Comparison of ENCODE assay signal across 11 cellular contexts in the genomic region with DNA sequence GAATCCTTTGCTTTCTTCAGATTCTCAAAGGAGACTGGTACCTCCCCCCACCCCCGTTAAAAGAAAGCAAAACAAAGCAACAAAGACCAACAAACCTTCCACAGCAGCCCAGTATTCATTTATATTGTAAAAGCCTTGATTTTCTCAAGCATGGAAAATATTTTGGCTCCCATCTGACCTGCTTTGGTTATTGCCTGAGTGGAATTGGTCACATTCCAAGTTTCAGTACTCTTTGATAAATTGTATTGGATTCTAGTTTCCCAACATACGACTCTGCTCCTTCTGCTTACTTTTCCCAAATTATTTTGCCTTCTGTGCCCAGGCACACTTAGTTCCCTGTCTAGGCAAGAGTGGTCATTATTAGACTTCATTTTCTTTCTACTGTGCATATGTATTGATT. TPM values are rescaled to one million over a fixed set of nuclear protein-coding genes. Genes with fewer than 3 reads are reported as not detected.
A peak's percentile ranks its signal among the peaks of the same experiment; 100 is the strongest.
DNase-seq lines count a peak whose midpoint lies in the region; ATAC-seq and TF ChIP-seq lines count a peak whose summit lies in the region.
"Had no signal": no experiment of that assay in that cellular context is flagged by ENCODE, and none has a peak within 500 bp of the region (broad histone marks: within the 10 kb centered on the region; RNA-seq: fewer than 3 reads in every experiment).

No MANE protein-coding gene starts in this region.

- no peaks in the 10 kb centered on the region for H3K9me3 ChIP-seq in stomach
- H3K9me3 ChIP-seq: BE2C had no signal

- CTCF ChIA-PET in activated B cell treated with CpG ODN at 0.5 μM for 24 hours (lab: Charles Lee): no interaction called here

- H3K27ac Mint-ChIP-seq in activated CD4-positive, alpha-beta T cell treated with anti-CD3 and anti-CD28 coated beads, Interleukin-2, amount 10 ng/mL, durations not matched to agents 24 days and 14 days: no peak overlapping the region
- H3K27ac Mint-ChIP-seq in activated B cell treated with CpG ODN at 0.5 μM for 24 hours: no peak overlapping the region

- 12 to 37% (median 20%) methylated on average over 2 of the region's 2 CpGs for WGBS in stomach, 5 donors

- H3K4me1 ChIP-seq in stomach: peaks cover 34 to 66% (median 55%) of the 10 kb centered on the region in 4 donors
- H3K4me1 ChIP-seq: BE2C had no signal

- H3K27ac ChIP-seq in stomach: peak overlapping the region in 3 of 5 donors; percentile 1 to 90 (median 35)

- POLR2A ChIA-PET in activated B cell treated with CpG ODN at 0.5 μM for 24 hours (lab: Charles Lee): no interaction called here

- no peak for TF ChIP-seq CTCF in activated B cell treated with CpG ODN at 0.5 μM for 24 hours (IDR thresholded peaks at IDR 0.05)
- TF ChIP-seq CTCF in foreskin fibroblast (IDR thresholded peaks at IDR 0.05; ENCODE audit: low read depth, low read length): no peak
- TF ChIP-seq CTCF in stomach (IDR thresholded peaks at IDR 0.05): no peak

- intact Hi-C loops in activated CD4-positive, alpha-beta T cell treated with anti-CD3 and anti-CD28 coated beads, Interleukin-2, amount 10 ng/mL, durations not matched to agents 24 days and 14 days (cut with micrococcal nuclease): loop anchor here (5.0 to 10.0 kb wide), 2 partner anchors 376 to 1101 kb away; a partner anchor contains a TSS
- intact Hi-C loops in activated B cell treated with CpG ODN at 0.5 μM for 24 hours (cut with micrococcal nuclease) (loop anchor here (10.0 kb wide), 1 partner anchor 299 kb away; no protein-coding TSS in a partner anchor), stomach (cut with DNase I; ENCODE audit: low total_unique reads) (no loop called here)

- H3K36me3 ChIP-seq in stomach: no peaks in the 10 kb centered on the region
- H3K36me3 ChIP-seq: BE2C had no signal

- peak overlapping the region; percentile 90 for H3K4me3 Mint-ChIP-seq in activated CD4-positive, alpha-beta T cell treated with anti-CD3 and anti-CD28 coated beads, Interleukin-2, amount 10 ng/mL, durations not matched to agents 24 days and 14 days
- H3K4me3 Mint-ChIP-seq in activated B cell treated with CpG ODN at 0.5 μM for 24 hours: peak overlapping the region; percentile 0

- H3K36me3 Mint-ChIP-seq in activated CD4-positive, alpha-beta T cell treated with anti-CD3 and anti-CD28 coated beads, Interleukin-2, amount 10 ng/mL, durations not matched to agents 24 days and 14 days (ENCODE audit: low read depth): peaks cover 7% of the 10 kb centered on the region
- H3K36me3 Mint-ChIP-seq in activated B cell treated with CpG ODN at 0.5 μM for 24 hours (ENCODE audit: low read depth): peaks cover 4% of the 10 kb centered on the region

- no peaks in the 10 kb centered on the region for H3K27me3 Mint-ChIP-seq in activated CD4-positive, alpha-beta T cell treated with anti-CD3 and anti-CD28 coated beads, Interleukin-2, amount 10 ng/mL, durations not matched to agents 24 days and 14 days
- no peaks in the 10 kb centered on the region for H3K27me3 Mint-ChIP-seq in activated B cell treated with CpG ODN at 0.5 μM for 24 hours

- no peak for TF ChIP-seq POLR2A in stomach (IDR thresholded peaks at IDR 0.05)

- H3K4me3 ChIP-seq in foreskin fibroblast (ENCODE audit: low read depth in 1 of 2, low read length in 2 of 2) (peak overlapping the region; percentile 74 to 81), stomach (peak overlapping the region in 3 of 4 donors; percentile 1 to 97 (median 80))
- H3K4me3 ChIP-seq: lung had no signal

- no peaks in the 10 kb centered on the region for H3K27me3 ChIP-seq in stomach
- H3K27me3 ChIP-seq: BE2C had no signal

- no peak for DNase-seq in activated CD4-positive, alpha-beta T cell treated with anti-CD3 and anti-CD28 coated beads, Interleukin-2, amount 10 ng/mL, durations not matched to agents 24 days and 14 days
- DNase-seq in activated CD4-positive, alpha-beta T cell treated with anti-CD3 and anti-CD28 coated beads, Interleukin-2, amount 50 U/mL, for 1 hour: no peak
- DNase-seq in activated B cell treated with CpG ODN at 0.5 μM for 24 hours (no peak), foreskin fibroblast (peak in 1 of 2 donors; percentile 17), stomach (no peak), mucosa of gallbladder (ENCODE audit: low spot score) (no peak)
- no peak for DNase-seq in effector CD4-positive, alpha-beta T cell
- DNase-seq: activated CD4-positive, alpha-beta T cell treated with anti-CD3 and anti-CD28 coated beads, Interleukin-2, amount 50 U/mL, for 4 hours; BE2C had no signal

- no peaks in the 10 kb centered on the region for H3K9me3 Mint-ChIP-seq in activated CD4-positive, alpha-beta T cell treated with anti-CD3 and anti-CD28 coated beads, Interleukin-2, amount 10 ng/mL, durations not matched to agents 24 days and 14 days
- H3K9me3 Mint-ChIP-seq in activated B cell treated with CpG ODN at 0.5 μM for 24 hours: no peaks in the 10 kb centered on the region

- TF ChIP-seq EP300 in stomach (IDR thresholded peaks at IDR 0.05): no peak

- ATAC-seq in activated B cell treated with CpG ODN at 0.5 μM for 24 hours (ENCODE audit: low read depth) (no peak), HG03159 (IDR thresholded peaks at IDR 0.05; ENCODE audit: unreplicated experiment) (no peak)

- H3K4me1 Mint-ChIP-seq in activated CD4-positive, alpha-beta T cell treated with anti-CD3 and anti-CD28 coated beads, Interleukin-2, amount 10 ng/mL, durations not matched to agents 24 days and 14 days: peaks cover 18% of the 10 kb centered on the region
- peaks cover 37% of the 10 kb centered on the region for H3K4me1 Mint-ChIP-seq in activated B cell treated with CpG ODN at 0.5 μM for 24 hours

RNA-seq across cellular contexts. Expression of a gene that starts 1.3 kb away (rescaled TPM):
- 0.12 TPM in 1 of 2 replicates, not detected in the other for total RNA-seq in activated CD4-positive, alpha-beta T cell treated with anti-CD3 and anti-CD28 coated beads, Interleukin-2, amount 10 ng/mL, durations not matched to agents 24 days and 14 days
- total RNA-seq in activated B cell treated with CpG ODN at 0.5 μM for 24 hours: not detected in 2 replicates
- under 1 TPM in 1 of 5 donors, not detected in 4; 0.73 TPM for total RNA-seq in stomach
- polyA plus RNA-seq in stomach: under 1 TPM in 1 of 3 donors, not detected in 2; 0.03 TPM
- total RNA-seq in mucosa of gallbladder: 0.81 TPM

RNA-seq across cellular contexts. Expression of a gene that starts 2.0 kb away (rescaled TPM):
- total RNA-seq in activated CD4-positive, alpha-beta T cell treated with anti-CD3 and anti-CD28 coated beads, Interleukin-2, amount 10 ng/mL, durations not matched to agents 24 days and 14 days: 57.3 and 58.9 TPM in 2 replicates
- total RNA-seq in activated B cell treated with CpG ODN at 0.5 μM for 24 hours: 63.5 and 72.7 TPM in 2 replicates
- 100 to 1,000 TPM in 1 of 5 donors, 10 to 100 TPM in 4; 24.6 to 140 (median 37.3) TPM for total RNA-seq in stomach
- polyA plus RNA-seq in stomach: 10 to 100 TPM; 13.0 to 23.0 (median 13.9) TPM
- 104 TPM for total RNA-seq in mucosa of gallbladder
